In genomic region chr1:39609618-39610331, GRCh38 we compare ENCODE assay signal across 8 cellular contexts.
DNase-seq lines count a peak whose midpoint lies in the region; TF ChIP-seq lines count a peak whose summit lies in the region.

No MANE protein-coding gene starts in this region.

- no peaks in the 10 kb centered on the region for H3K36me3 ChIP-seq in iPS-20b (ENCODE audit: insufficient read depth, low read depth, low read length)

- in situ Hi-C loops in astrocyte of the cerebellum (cut with HindIII; ENCODE audit: low sequenced_read_pairs) = no loop called here

- H3K27ac ChIP-seq in iPS-20b (ENCODE audit: low read length) = no peak overlapping the region

- H3K4me1 ChIP-seq in iPS-20b (ENCODE audit: insufficient read depth, low read length) = no peaks in the 10 kb centered on the region

- H3K9me3 ChIP-seq in iPS-20b (ENCODE audit: insufficient read depth, low read depth, low read length) = no peaks in the 10 kb centered on the region

- peak overlapping the region; percentile 8; the same call in 1 of the 2 replicates for H3K9ac ChIP-seq in iPS-20b (ENCODE audit: low read depth, low read length)

- H3K4me3 ChIP-seq in astrocyte of the cerebellum (ENCODE audit: low read depth, low read length) = no peak overlapping the region
- H3K4me3 ChIP-seq in iPS-20b (ENCODE audit: low read length) = peak overlapping the region; percentile 60

- peak; percentile 42 for DNase-seq in EL
- peak; percentile 89 for DNase-seq in HuH-7 (ENCODE audit: low spot score)
- DNase-seq in T-helper 9 cell = peak; percentile 56
- no peak for DNase-seq in astrocyte of the cerebellum (ENCODE audit: low read depth)
- DNase-seq in stimulated activated CD4-positive, alpha-beta T cell treated with anti-CD3 and anti-CD28 coated beads, Interleukin-2, amount 100 ng/mL, for 4 hours (ENCODE audit: low read depth) = peak; percentile 65
- no peak for DNase-seq in DMS 273 (lab: John Stamatoyannopoulos, UW; ENCODE audit: unreplicated experiment)
- no peak for DNase-seq in superior temporal gyrus (ENCODE audit: extremely low spot score)

- peak; percentile 47 for TF ChIP-seq CTCF in astrocyte of the cerebellum (IDR thresholded peaks at IDR 0.05; ENCODE audit: low read depth, low read length, missing control alignments)

- H3K27me3 ChIP-seq in iPS-20b (ENCODE audit: insufficient read depth, low read length) = peaks cover 50% of the 10 kb centered on the region

Comparison
In these comparisons a context has a peak if more than half of its experiments do, and no peak if none do; other contexts are left out.
1. DNase-seq: peak in EL (single experiment), HuH-7 (single experiment), T-helper 9 cell (single experiment) and stimulated activated CD4-positive, alpha-beta T cell treated with anti-CD3 and anti-CD28 coated beads, Interleukin-2, amount 100 ng/mL, for 4 hours (single experiment); none in astrocyte of the cerebellum (single experiment), DMS 273 (single experiment) and superior temporal gyrus (single experiment).